In genomic region chr2:24342110-24342910, GRCh38 we compare ENCODE assay signal across 11 cellular contexts. TPM values are rescaled to one million over a fixed set of nuclear protein-coding genes. Genes with fewer than 3 reads are reported as not detected.
DNase-seq lines count a peak whose midpoint lies in the region; ATAC-seq lines count a peak whose summit lies in the region.
"Had no signal": no experiment of that assay in that cellular context is flagged by ENCODE, and none has a peak within 500 bp of the region (broad histone marks: within the 10 kb centered on the region; RNA-seq: fewer than 3 reads in every experiment).

No MANE protein-coding gene starts in this region.

- H3K4me3 ChIP-seq in aorta (ENCODE audit: low read length in 2 of 2): no peak overlapping the region
- H3K4me3 ChIP-seq: SK-N-MC had no signal

- no peak overlapping the region for H3K27ac ChIP-seq in aorta (ENCODE audit: low read depth in 1 of 2, low read length in 2 of 2)
- H3K27ac ChIP-seq: SK-N-MC had no signal

- no peaks in the 10 kb centered on the region for H3K9me3 Mint-ChIP-seq in activated naive CD8-positive, alpha-beta T cell treated with anti-CD3 and anti-CD28 coated beads for 36 hours
- no peaks in the 10 kb centered on the region for H3K9me3 Mint-ChIP-seq in stimulated activated effector memory CD8-positive, alpha-beta T cell treated with anti-CD3 and anti-CD28 coated beads, Interleukin-12 subunit alpha, Interleukin-12 subunit beta, amount 100 ng/mL, for 72 hours
- H3K9me3 Mint-ChIP-seq: neural crest cell had no signal

- no peaks in the 10 kb centered on the region for H3K27me3 Mint-ChIP-seq in activated naive CD8-positive, alpha-beta T cell treated with anti-CD3 and anti-CD28 coated beads for 36 hours

- H3K9me3 ChIP-seq in aorta (ENCODE audit: control insufficient read depth, low read length): no peaks in the 10 kb centered on the region

- H3K36me3 Mint-ChIP-seq in activated naive CD8-positive, alpha-beta T cell treated with anti-CD3 and anti-CD28 coated beads for 36 hours: peaks cover 7% of the 10 kb centered on the region
- no peaks in the 10 kb centered on the region for H3K36me3 Mint-ChIP-seq in stimulated activated effector memory CD8-positive, alpha-beta T cell treated with anti-CD3 and anti-CD28 coated beads, Interleukin-12 subunit alpha, Interleukin-12 subunit beta, amount 100 ng/mL, for 72 hours

- 78 to 84% methylated on average over 9 of the region's 9 CpGs for WGBS in aorta, 2 donors

- intact Hi-C loops in aorta (cut with DNase I): no loop called here

- peaks cover 64% of the 10 kb centered on the region for H3K4me1 Mint-ChIP-seq in activated naive CD8-positive, alpha-beta T cell treated with anti-CD3 and anti-CD28 coated beads for 36 hours
- H3K4me1 Mint-ChIP-seq in stimulated activated effector memory CD8-positive, alpha-beta T cell treated with anti-CD3 and anti-CD28 coated beads, Interleukin-12 subunit alpha, Interleukin-12 subunit beta, amount 100 ng/mL, for 72 hours: peaks cover 66% of the 10 kb centered on the region

- H3K4me1 ChIP-seq in aorta (ENCODE audit: control insufficient read depth in 1 of 2, insufficient read depth in 2 of 2, low read length in 2 of 2): no peaks in the 10 kb centered on the region

- peak overlapping the region; percentile 1 for H3K27ac Mint-ChIP-seq in activated naive CD8-positive, alpha-beta T cell treated with anti-CD3 and anti-CD28 coated beads for 36 hours
- H3K27ac Mint-ChIP-seq in stimulated activated effector memory CD8-positive, alpha-beta T cell treated with anti-CD3 and anti-CD28 coated beads, Interleukin-12 subunit alpha, Interleukin-12 subunit beta, amount 100 ng/mL, for 72 hours: no peak overlapping the region

- no peaks in the 10 kb centered on the region for H3K36me3 ChIP-seq in aorta (ENCODE audit: control insufficient read depth in 1 of 2, insufficient read depth in 2 of 2, low read length in 1 of 2)

- DNase-seq in activated CD4-positive, CD25-positive, alpha-beta regulatory T cell (lab: John Stamatoyannopoulos, UW): no peak
- DNase-seq in activated naive CD8-positive, alpha-beta T cell treated with anti-CD3 and anti-CD28 coated beads for 36 hours: no peak
- no peak for DNase-seq in stimulated activated effector memory CD8-positive, alpha-beta T cell treated with anti-CD3 and anti-CD28 coated beads, Interleukin-12 subunit alpha, Interleukin-12 subunit beta, amount 100 ng/mL, for 72 hours (ENCODE audit: low spot score in 2 of 2)
- DNase-seq in aorta (no peak), T-helper 1 cell (no peak)
- DNase-seq: activated naive CD4-positive, alpha-beta T cell treated with Interleukin-2 at 50 U/mL for 16 hours had no signal

- no peak overlapping the region for H3K4me3 Mint-ChIP-seq in activated naive CD8-positive, alpha-beta T cell treated with anti-CD3 and anti-CD28 coated beads for 36 hours
- H3K4me3 Mint-ChIP-seq in stimulated activated effector memory CD8-positive, alpha-beta T cell treated with anti-CD3 and anti-CD28 coated beads, Interleukin-12 subunit alpha, Interleukin-12 subunit beta, amount 100 ng/mL, for 72 hours: no peak overlapping the region
- H3K4me3 Mint-ChIP-seq: neural crest cell had no signal

- H3K27me3 ChIP-seq in aorta (ENCODE audit: control insufficient read depth in 1 of 2, insufficient read depth in 2 of 2, low read length in 1 of 2): no peaks in the 10 kb centered on the region

- peak; percentile 35 to 53 for ATAC-seq in activated CD4-positive, CD25-positive, alpha-beta regulatory T cell treated with anti-CD3 and anti-CD28 coated beads, Interleukin-2, amount 50 U/mL, for 24 hours
- ATAC-seq in HG02970 (IDR thresholded peaks at IDR 0.05; ENCODE audit: low FRiP score, unreplicated experiment) (peak; percentile 20), aorta (ENCODE audit: low FRiP score) (no peak), HG02852 (IDR thresholded peaks at IDR 0.05; ENCODE audit: unreplicated experiment) (no peak)
- peak; percentile 28 for ATAC-seq in stimulated activated effector memory CD8-positive, alpha-beta T cell treated with anti-CD3 and anti-CD28 coated beads, Interleukin-12 subunit alpha, Interleukin-12 subunit beta, amount 100 ng/mL, for 72 hours

RNA-seq across cellular contexts. Expression of gene ITSN2, which starts 18.0 kb away (rescaled TPM):
- total RNA-seq in activated naive CD8-positive, alpha-beta T cell treated with anti-CD3 and anti-CD28 coated beads for 36 hours: 10 to 100 TPM; 46.2 to 46.9 TPM
- 10 to 100 TPM; 61.1 to 87.0 TPM for total RNA-seq in aorta
- polyA plus RNA-seq in aorta: 10 to 100 TPM; 20.5 to 26.7 TPM

Comparison
In these comparisons a context has a peak if more than half of its experiments do, and no peak if none do; other contexts are left out.
1. ATAC-seq: peak in activated CD4-positive, CD25-positive, alpha-beta regulatory T cell treated with anti-CD3 and anti-CD28 coated beads, Interleukin-2, amount 50 U/mL, for 24 hours (2 of 2), HG02970 (single experiment) and stimulated activated effector memory CD8-positive, alpha-beta T cell treated with anti-CD3 and anti-CD28 coated beads, Interleukin-12 subunit alpha, Interleukin-12 subunit beta, amount 100 ng/mL, for 72 hours (single experiment); none in aorta (single experiment) and HG02852 (single experiment).